1 cellular context compared by ENCODE assay signal in genomic region chr15:100279446-100279845, GRCh38.
TF ChIP-seq lines count a peak whose summit lies in the region.

No MANE protein-coding gene starts in this region.

TF ChIP-seq in GM23338, 12 proteins besides CTCF, POLR2A, EP300 and RAD21 (continued from another document):
- no peak for TF ChIP-seq ZNF462 (CRISPR knock-in tag; IDR thresholded peaks at IDR 0.05)
- no peak for TF ChIP-seq REST (IDR thresholded peaks at IDR 0.05; ENCODE audit: unreplicated experiment)
- no peak for TF ChIP-seq STAT1 (IDR thresholded peaks at IDR 0.05; ENCODE audit: unreplicated experiment)
- no peak for TF ChIP-seq EZH2 (IDR thresholded peaks at IDR 0.05; ENCODE audit: low read depth, unreplicated experiment)
